28 cellular contexts compared by ENCODE assay signal in the genomic region with DNA sequence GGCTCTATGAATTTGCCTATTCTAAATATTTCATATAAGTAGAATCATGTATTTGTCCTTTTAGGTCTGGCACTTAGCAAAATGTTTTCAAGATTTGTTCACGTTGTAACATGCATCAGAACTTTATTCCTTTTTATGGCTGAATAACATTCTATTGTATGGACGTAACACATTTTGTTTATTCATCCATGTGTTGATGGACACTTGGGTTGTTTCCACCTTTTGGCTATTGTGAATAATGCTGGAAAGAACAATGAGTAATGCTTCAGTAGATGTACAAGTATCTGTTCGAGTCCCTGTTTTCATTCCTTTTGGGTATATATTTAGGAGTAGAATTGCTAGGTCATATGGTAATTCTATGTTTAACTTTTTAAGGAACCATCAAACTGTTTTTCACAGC.
"Had no signal": no experiment of that assay in that cellular context is flagged by ENCODE, and none has a peak within 500 bp of the region (broad histone marks: within the 10 kb centered on the region; RNA-seq: fewer than 3 reads in every experiment).

No MANE protein-coding gene starts in this region.

- DNase-seq: activated CD4-positive, alpha-beta T cell treated with anti-CD3 and anti-CD28 coated beads, Interleukin-2, amount 10 ng/mL, durations not matched to agents 24 days and 14 days; activated CD4-positive, alpha-beta T cell treated with anti-CD3 and anti-CD28 coated beads, Interleukin-2, amount 50 U/mL, for 4 hours; activated CD8-positive, alpha-beta T cell treated with anti-CD3 and anti-CD28 coated beads for 36 hours; activated effector memory CD4-positive, alpha-beta T cell treated with anti-CD3 and anti-CD28 coated beads, Interleukin-2, amount 50 U/mL, for 16 hours; activated naive CD4-positive, alpha-beta T cell; activated naive CD8-positive, alpha-beta T cell treated with anti-CD3 and anti-CD28 coated beads, Interleukin-2, amount 10 ng/mL, durations not matched to agents 7 days and 5 days; activated T-cell treated with anti-CD3 and anti-CD28 coated beads, Interleukin-2, amount 50 U/mL, for 1 hour; activated T-cell treated with anti-CD3 and anti-CD28 coated beads, Interleukin-2, amount 50 U/mL, for 72 hours; amygdala; body of pancreas; caudate nucleus; NCI-H1092 treated with DMSO at 0.1 percent for 48 hours; NCI-H1417; NCI-H146; NCI-H187 treated with DMSO at 0.1 percent for 48 hours; NCI-H2081; NCI-H2171 treated with DMSO at 0.1 percent for 48 hours; NCI-H2227 treated with DMSO at 0.1 percent for 48 hours; NCI-H524 treated with DMSO at 0.1 percent for 48 hours; PC-3; Peyer's patch; RPMI8226; SHP77 treated with DMSO at 0.1 percent for 48 hours; SK-N-SH had no signal

- ATAC-seq: activated CD8-positive, alpha-beta T cell treated with anti-CD3 and anti-CD28 coated beads for 36 hours; activated T-cell treated with anti-CD3 and anti-CD28 coated beads, Interleukin-2, amount 50 U/mL, for 72 hours; activated T-helper 17 cell treated with anti-CD3 and anti-CD28 coated beads, Interleukin-2, amount 50 U/mL, for 72 hours; body of pancreas had no signal

- H3K4me1 ChIP-seq: ascending aorta, body of pancreas, breast epithelium, Peyer's patch, SJSA1 had no signal

- H3K27ac ChIP-seq: ascending aorta, body of pancreas, breast epithelium, Peyer's patch, SJSA1 had no signal

- H3K27me3 ChIP-seq: ascending aorta, body of pancreas, breast epithelium, Peyer's patch, SJSA1 had no signal
